ENCODE assay signal across 26 cellular contexts in the genomic region with DNA sequence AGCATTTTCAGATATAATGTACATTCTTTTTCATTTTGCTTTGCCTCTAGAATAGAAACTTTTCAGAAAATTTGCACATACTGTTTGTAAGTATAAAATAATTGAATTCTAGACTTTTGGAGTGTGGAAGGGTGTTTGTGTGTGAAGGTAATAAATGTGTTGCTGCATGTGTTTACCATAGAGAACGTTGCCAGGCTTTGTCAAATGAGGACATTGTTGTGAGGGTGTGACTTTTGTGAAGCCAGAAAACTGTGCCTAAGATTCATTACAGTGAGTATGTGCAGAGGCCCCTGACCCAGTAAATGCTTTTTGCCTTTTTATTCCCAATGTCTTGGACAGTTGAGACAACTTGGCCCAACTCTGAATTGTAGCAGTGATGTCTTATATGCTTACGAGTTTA.
"Had no signal": no experiment of that assay in that cellular context is flagged by ENCODE, and none has a peak within 500 bp of the region (broad histone marks: within the 10 kb centered on the region; RNA-seq: fewer than 3 reads in every experiment).

No MANE protein-coding gene starts in this region.

- H3K36me3 Mint-ChIP-seq: naive B cell had no signal

- H3K27ac Mint-ChIP-seq: activated naive CD4-positive, alpha-beta T cell treated with anti-CD3 and anti-CD28 coated beads, Interleukin-2, amount 10 ng/mL, durations not matched to agents 7 days and 5 days; T-helper 17 cell had no signal

- H3K9ac ChIP-seq: parathyroid adenoma had no signal

- H3K4me3 Mint-ChIP-seq: activated naive CD4-positive, alpha-beta T cell treated with anti-CD3 and anti-CD28 coated beads, Interleukin-2, amount 10 ng/mL, durations not matched to agents 7 days and 5 days; naive B cell; neural crest cell; T-helper 17 cell had no signal

- FAIRE-seq: endometrium, frontal cortex, urothelium cell line had no signal

- H3K27ac ChIP-seq: breast epithelium, parathyroid adenoma, testis, WERI-Rb-1 had no signal

- H3K36me3 ChIP-seq: breast epithelium, WERI-Rb-1 had no signal

- H2AFZ ChIP-seq: parathyroid adenoma had no signal

- H3K4me1 Mint-ChIP-seq: activated naive CD4-positive, alpha-beta T cell treated with anti-CD3 and anti-CD28 coated beads, Interleukin-2, amount 10 ng/mL, durations not matched to agents 7 days and 5 days; naive B cell; neural crest cell had no signal

- H3K79me2 ChIP-seq: parathyroid adenoma had no signal

- H3K27me3 ChIP-seq: breast epithelium, testis had no signal

- ATAC-seq: right cardiac atrium; stimulated activated naive CD8-positive, alpha-beta T cell treated with anti-CD3 and anti-CD28 coated beads, Interleukin-15, Interleukin-2, amounts not matched to agents 100 U/mL and 50 U/mL, for 24 hours; T-helper 17 cell had no signal

- H3K4me3 ChIP-seq: breast epithelium, testis had no signal

- H3K4me1 ChIP-seq: breast epithelium, parathyroid adenoma, testis had no signal

- DNase-seq: activated CD4-positive, alpha-beta T cell treated with anti-CD3 and anti-CD28 coated beads for 48 hours; activated CD4-positive, alpha-beta T cell treated with anti-CD3 and anti-CD28 coated beads, Interleukin-2, amount 50 U/mL, for 48 hours; activated CD8-positive, alpha-beta memory T cell treated with anti-CD3 and anti-CD28 coated beads for 24 hours; activated gamma-delta T cell; activated naive CD4-positive, alpha-beta T cell treated with anti-CD3 and anti-CD28 coated beads, Interleukin-2, amount 10 ng/mL, durations not matched to agents 7 days and 5 days; central memory CD4-positive, alpha-beta T cell; dermis blood vessel endothelial cell; effector CD4-positive, alpha-beta T cell; islet precursor cell; mammary epithelial cell; naive B cell; nucleus accumbens; right cardiac atrium; stimulated activated CD4-positive, alpha-beta T cell treated with anti-CD3 and anti-CD28 coated beads, Interleukin-2, amount 100 ng/mL, for 48 hours; stimulated activated naive CD8-positive, alpha-beta T cell treated with anti-CD3 and anti-CD28 coated beads, Interleukin-15, Interleukin-2, amounts not matched to agents 100 U/mL and 50 U/mL, for 24 hours; T-helper 17 cell; T1000; testis; trophoblast cell; WERI-Rb-1 had no signal

- H3K9me3 ChIP-seq: breast epithelium, testis had no signal

- H3K27me3 Mint-ChIP-seq: activated naive CD4-positive, alpha-beta T cell treated with anti-CD3 and anti-CD28 coated beads, Interleukin-2, amount 10 ng/mL, durations not matched to agents 7 days and 5 days; naive B cell; T-helper 17 cell had no signal
